11 cellular contexts compared by ENCODE assay signal in the genomic region with DNA sequence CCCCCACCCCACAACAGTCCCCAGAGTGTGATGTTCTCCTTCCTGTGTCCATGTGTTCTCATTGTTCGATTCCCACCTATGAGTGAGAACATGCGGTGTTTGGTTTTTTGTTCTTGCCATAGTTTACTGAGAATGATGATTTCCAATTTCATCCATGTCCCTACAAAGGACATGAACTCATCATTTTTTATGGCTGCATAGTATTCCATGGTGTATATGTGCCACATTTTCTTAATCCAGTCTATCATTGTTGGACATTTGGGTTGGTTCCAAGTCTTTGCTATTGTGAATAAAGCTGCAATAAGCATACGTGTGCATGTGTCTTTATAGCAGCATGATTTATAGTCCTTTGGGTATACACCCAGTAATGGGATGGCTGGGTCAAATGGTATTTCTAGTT. TPM values are rescaled to one million over a fixed set of nuclear protein-coding genes. Genes with fewer than 3 reads are reported as not detected.
"Had no signal": no experiment of that assay in that cellular context is flagged by ENCODE, and none has a peak within 500 bp of the region (broad histone marks: within the 10 kb centered on the region; RNA-seq: fewer than 3 reads in every experiment).

No MANE protein-coding gene starts in this region.

RNA-seq across cellular contexts. Expression of gene TEX38, which starts 20.5 kb away (rescaled TPM):
- total RNA-seq: activated B cell treated with CpG ODN at 0.5 μM for 24 hours; activated CD4-positive, alpha-beta memory T cell treated with anti-CD3 and anti-CD28 coated beads, Interleukin-2, amount 10 ng/mL, durations not matched to agents 7 days and 5 days; activated CD4-positive, alpha-beta T cell treated with anti-CD3 and anti-CD28 coated beads, Interleukin-2, amount 10 ng/mL, durations not matched to agents 24 days and 14 days; activated CD4-positive, alpha-beta T cell treated with anti-CD3 and anti-CD28 coated beads, Interleukin-2, amount 10 ng/mL, durations not matched to agents 7 days and 5 days; activated CD8-positive, alpha-beta memory T cell treated with anti-CD3 and anti-CD28 coated beads for 36 hours; activated CD8-positive, alpha-beta memory T cell treated with anti-CD3 and anti-CD28 coated beads, Interleukin-2, amount 10 ng/mL, durations not matched to agents 7 days and 5 days; activated CD8-positive, alpha-beta T cell treated with anti-CD3 and anti-CD28 coated beads for 36 hours; activated CD8-positive, alpha-beta T cell treated with anti-CD3 and anti-CD28 coated beads, Interleukin-2, amount 10 ng/mL, durations not matched to agents 7 days and 5 days; T-helper 1 cell treated with Interleukin-12 subunit alpha and Interleukin-12 subunit beta and Interleukin-4 antibody, amounts not matched to agents 30 ng/mL and 1 ng/mL, for 36 hours; T-helper 17 cell; T-helper 2 cell treated with Interferon-gamma antibody and Interleukin-4, amounts not matched to agents 100 ng/mL and 5 ng/mL, for 36 hours had no signal
